16 cellular contexts compared by ENCODE assay signal in genomic region chr5:143155445-143155844, GRCh38.
DNase-seq lines count a peak whose midpoint lies in the region; ATAC-seq and TF ChIP-seq lines count a peak whose summit lies in the region.
"Had no signal": no experiment of that assay in that cellular context is flagged by ENCODE, and none has a peak within 500 bp of the region (broad histone marks: within the 10 kb centered on the region; RNA-seq: fewer than 3 reads in every experiment).

No MANE protein-coding gene starts in this region.

- H3K27me3 ChIP-seq in SK-N-SH (ENCODE audit: insufficient read depth) (no peaks in the 10 kb centered on the region), breast epithelium (no peaks in the 10 kb centered on the region), mesendoderm (ENCODE audit: insufficient read depth, low read length, poor library complexity) (no peaks in the 10 kb centered on the region), tibial nerve (no peaks in the 10 kb centered on the region)
- H3K27me3 ChIP-seq: SJCRH30 had no signal

- H4K5ac ChIP-seq in mesendoderm (ENCODE audit: low read length), result no peak overlapping the region

- H3K9me2 ChIP-seq in SK-N-SH, result no peaks in the 10 kb centered on the region

- no peaks in the 10 kb centered on the region for H3K79me2 ChIP-seq in SK-N-SH (ENCODE audit: insufficient read depth)
- H3K79me2 ChIP-seq in mesendoderm (ENCODE audit: control insufficient read depth, insufficient read depth, low read length), result no peaks in the 10 kb centered on the region

- POLR2A ChIA-PET in SK-N-SH (lab: Yijun Ruan, JAX), result no interaction called here

- no peaks in the 10 kb centered on the region for H3K79me1 ChIP-seq in mesendoderm (ENCODE audit: low read length)

- no peak for TF ChIP-seq RAD21 in SK-N-SH (IDR thresholded peaks at IDR 0.05; ENCODE audit: low read length)

- H3K23ac ChIP-seq in mesendoderm (ENCODE audit: low read length), result no peak overlapping the region

- no peak overlapping the region for H2BK5ac ChIP-seq in mesendoderm (ENCODE audit: low read length)

- TF ChIP-seq CTCF in SK-N-SH (IDR thresholded peaks at IDR 0.05) (no peak), breast epithelium (IDR thresholded peaks at IDR 0.05) (no peak), tibial nerve (IDR thresholded peaks at IDR 0.05) (no peak)

- no peak overlapping the region for H2BK120ac ChIP-seq in mesendoderm (ENCODE audit: low read depth, low read length)

- intact Hi-C loops in breast epithelium (cut with DNase I; ENCODE audit: low total_unique reads), result no loop called here

- H3K56ac ChIP-seq in mesendoderm (ENCODE audit: low read length), result peak overlapping the region; percentile 47

- H4K20me1 ChIP-seq in SK-N-SH (ENCODE audit: insufficient read depth), result no peaks in the 10 kb centered on the region

- WGBS in SK-N-SH (ENCODE audit: low lambda C conversion rate), result 97% methylated on average over 3 of the region's 3 CpGs
- no CpG with 5 or more reads among the region's 3 CpGs for WGBS in mesendoderm (ENCODE audit: extremely low coverage, insufficient coverage, low lambda C conversion rate)
- WGBS in tibial nerve, 2 donors, result 57 to 65% methylated on average over 3 of the region's 3 CpGs

- DNase-seq in SK-N-SH (no peak), breast epithelium (ENCODE audit: low spot score in 2 of 2) (no peak), mesendoderm (no peak), tibial nerve (ENCODE audit: low spot score in 2 of 2) (no peak), T-helper 1 cell (no peak), SKM-1 treated with dmso at 0.1 percent for 144 hours (lab: John Stamatoyannopoulos, UW; ENCODE audit: unreplicated experiment) (no peak), NCI-H226 (no peak)
- DNase-seq: activated CD4-positive, alpha-beta memory T cell treated with anti-CD3 and anti-CD28 coated beads, Interleukin-2, amount 10 ng/mL, durations not matched to agents 7 days and 5 days; effector CD8-positive, alpha-beta T cell; MV-4-11; NCI-H2081 treated with DMSO at 0.1 percent for 48 hours; NCI-H82; SJCRH30; stimulated activated CD4-positive, alpha-beta T cell treated with anti-CD3 and anti-CD28 coated beads, Interleukin-1b, Interleukin-23, amount 100 ng/mL, for 48 hours had no signal

- peaks cover 4% of the 10 kb centered on the region for H3F3A ChIP-seq in SK-N-SH (replicated peaks; ENCODE audit: insufficient read depth)

- peak overlapping the region; percentile 66 for H3K18ac ChIP-seq in mesendoderm (ENCODE audit: low read length)

- H3K4me3 ChIP-seq in SK-N-SH (ENCODE audit: low read depth in 2 of 2, low read length in 1 of 2) (no peak overlapping the region), breast epithelium (no peak overlapping the region), mesendoderm (ENCODE audit: low read length) (no peak overlapping the region), tibial nerve (no peak overlapping the region)
- H3K4me3 ChIP-seq: SJCRH30 had no signal

- H2AFZ ChIP-seq in SK-N-SH (ENCODE audit: low read depth), result peak overlapping the region; percentile 76; the same call in 1 of the 2 replicates

- H4K8ac ChIP-seq in mesendoderm (ENCODE audit: low read depth, low read length), result no peak overlapping the region

- no peak overlapping the region for H2AK5ac ChIP-seq in mesendoderm (ENCODE audit: low read length)

- peak overlapping the region; percentile 45; the same call in 1 of the 2 replicates for H3K9ac ChIP-seq in SK-N-SH
- H3K9ac ChIP-seq in mesendoderm (ENCODE audit: low read length), result no peak overlapping the region

- H3K27ac ChIP-seq in SK-N-SH (ENCODE audit: low read depth in 2 of 2, low read length in 1 of 2) (peak overlapping the region in 1 of 2 experiments; percentile 71; a peak in 2 of 4 replicates), breast epithelium (peak overlapping the region; percentile 52 to 69), mesendoderm (ENCODE audit: low read depth, low read length) (peak overlapping the region; percentile 33), tibial nerve (peak overlapping the region in 3 of 4 donors; percentile 30 to 79 (median 72))
- H3K27ac ChIP-seq: 22Rv1, SJCRH30 had no signal

- TF ChIP-seq EP300 in SK-N-SH (IDR thresholded peaks at IDR 0.05; ENCODE audit: borderline replicate concordance in 1 of 2, low read depth in 1 of 2, low read length in 1 of 2) (no peak), tibial nerve (IDR thresholded peaks at IDR 0.05) (no peak)

- ATAC-seq in SK-N-SH treated with all-trans-retinoic acid at 6 μM for 48 hours, result no peak

- H3K9me3 ChIP-seq in SK-N-SH (no peaks in the 10 kb centered on the region), breast epithelium (no peaks in the 10 kb centered on the region), tibial nerve (no peaks in the 10 kb centered on the region)
- H3K9me3 ChIP-seq: SJCRH30 had no signal

- TF ChIP-seq POLR2A in breast epithelium (IDR thresholded peaks at IDR 0.05) (no peak), tibial nerve (IDR thresholded peaks at IDR 0.05) (no peak)

- peak overlapping the region; percentile 2 for H3K4ac ChIP-seq in mesendoderm (ENCODE audit: low read depth, low read length)

- no peak overlapping the region for H2BK15ac ChIP-seq in mesendoderm (replicated peaks; ENCODE audit: low read depth)

- H3K4me1 ChIP-seq in SK-N-SH (ENCODE audit: control insufficient read depth in 1 of 2, insufficient read depth in 2 of 2, low read depth in 1 of 2, low read length in 1 of 2), result peaks cover 0 to 17% of the 10 kb centered on the region in 2 experiments; a peak in 2 of 4 replicates
- peaks cover 3 to 28% of the 10 kb centered on the region in 2 donors for H3K4me1 ChIP-seq in breast epithelium
- peaks cover 2% of the 10 kb centered on the region for H3K4me1 ChIP-seq in mesendoderm (ENCODE audit: control insufficient read depth, low read depth, low read length)
- peaks cover 0 to 42% (median 8%) of the 10 kb centered on the region in 4 donors for H3K4me1 ChIP-seq in tibial nerve

- H3K4me2 ChIP-seq in SK-N-SH, result peak overlapping the region; percentile 46
- H3K4me2 ChIP-seq in mesendoderm (ENCODE audit: low read length), result no peak overlapping the region

- H3K36me3 ChIP-seq in SK-N-SH (replicated peaks in 1 of 2; ENCODE audit: control insufficient read depth in 1 of 2, insufficient read depth in 2 of 2, low read length in 1 of 2) (peaks cover 0 to 11% of the 10 kb centered on the region in 2 experiments), breast epithelium (no peaks in the 10 kb centered on the region), mesendoderm (ENCODE audit: control insufficient read depth, insufficient read depth, low read length) (no peaks in the 10 kb centered on the region), tibial nerve (peaks cover 0 to 7% (median 0%) of the 10 kb centered on the region in 3 donors)
- H3K36me3 ChIP-seq: SJCRH30 had no signal

- CTCF ChIA-PET in SK-N-SH (lab: Yijun Ruan, JAX), result no interaction called here

TF ChIP-seq in SK-N-SH, 30 proteins besides CTCF, POLR2A, EP300 and RAD21:
- TF ChIP-seq ELF1 (IDR thresholded peaks at IDR 0.05) (no peak), GATA2 (CRISPR knock-in tag; IDR thresholded peaks at IDR 0.05) (no peak), FOXM1 (IDR thresholded peaks at IDR 0.05; ENCODE audit: low read depth) (no peak), SIN3A (IDR thresholded peaks at IDR 0.05; ENCODE audit: borderline replicate concordance, low read depth, low read length) (no peak), TEAD4 (IDR thresholded peaks at IDR 0.05; ENCODE audit: borderline replicate concordance, insufficient read depth) (no peak), FOSL2 (IDR thresholded peaks at IDR 0.05; ENCODE audit: borderline replicate concordance, low read depth) (no peak), YY1 (IDR thresholded peaks at IDR 0.05; ENCODE audit: low read depth) (no peak), PBX3 (IDR thresholded peaks at IDR 0.05) (no peak)
TF ChIP-seq in SK-N-SH: peak in this region for 0.

TF ChIP-seq in SK-N-SH treated with all-trans-retinoic acid at 6 μM for 48 hours, 23 proteins besides CTCF, POLR2A, EP300 and RAD21 (continues in another document):
- TF ChIP-seq ZNF565 (CRISPR knock-in tag; conservative IDR thresholded peaks at IDR 0.05; ENCODE audit: low read depth), result no peak
- no peak for TF ChIP-seq PPARA (CRISPR knock-in tag; IDR thresholded peaks at IDR 0.05; ENCODE audit: borderline replicate concordance)
- TF ChIP-seq CREB5 (CRISPR knock-in tag; IDR thresholded peaks at IDR 0.05; ENCODE audit: low read depth), result no peak
- no peak for TF ChIP-seq ZFP3 (CRISPR knock-in tag; IDR thresholded peaks at IDR 0.05)
- TF ChIP-seq TSHZ2 (CRISPR knock-in tag; IDR thresholded peaks at IDR 0.05), result no peak
- no peak for TF ChIP-seq ISL1 (CRISPR knock-in tag; IDR thresholded peaks at IDR 0.05)
- no peak for TF ChIP-seq GLIS3 (CRISPR knock-in tag; IDR thresholded peaks at IDR 0.05)
